ENCODE assay signal across 8 cellular contexts in the genomic region with DNA sequence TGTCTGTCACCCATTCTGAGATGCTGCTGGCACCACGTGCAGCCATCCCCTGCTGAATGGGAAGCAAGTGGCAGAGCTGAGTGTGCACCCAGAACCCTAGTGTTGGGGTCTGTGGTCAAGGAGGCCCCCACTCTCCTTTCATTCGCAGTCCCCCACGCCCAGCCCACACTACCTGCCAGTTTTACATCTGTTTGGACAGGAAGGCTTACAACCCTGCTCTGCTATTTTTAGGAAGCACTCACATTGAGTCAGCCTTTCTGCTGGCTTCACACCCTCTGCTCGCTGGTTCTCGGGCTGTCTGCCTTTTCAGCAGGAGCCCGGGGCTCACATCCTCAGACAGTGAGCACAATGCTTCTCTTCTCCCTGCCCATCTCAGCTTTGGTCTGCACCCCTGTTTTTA. TPM values are rescaled to one million over a fixed set of nuclear protein-coding genes. Genes with fewer than 3 reads are reported as not detected.
DNase-seq lines count a peak whose midpoint lies in the region; ATAC-seq and TF ChIP-seq lines count a peak whose summit lies in the region.

No MANE protein-coding gene starts in this region.

- H3K9me3 ChIP-seq in T-helper 17 cell (ENCODE audit: control insufficient read depth, low read length, poor library complexity, severe bottlenecking) = no peaks in the 10 kb centered on the region

- H3K4me3 ChIP-seq in KMS-11 (IDR thresholded peaks at IDR 0.05; ENCODE audit: insufficient read depth, low read depth, low read length) = peak overlapping the region; percentile 53

- ATAC-seq in GM21381 (IDR thresholded peaks at IDR 0.05; ENCODE audit: unreplicated experiment) (peak; percentile 86), foreskin keratinocyte (peak; percentile 65), T-helper 17 cell (no peak)

- H3K79me2 ChIP-seq in KMS-11 (ENCODE audit: insufficient read depth, low read depth) = no peaks in the 10 kb centered on the region

- H3K4me1 Mint-ChIP-seq in T-helper 17 cell = no peaks in the 10 kb centered on the region

- peak overlapping the region; percentile 35; the same call in 1 of the 2 replicates for H3K9ac ChIP-seq in KMS-11

- no peaks in the 10 kb centered on the region for H3K27me3 Mint-ChIP-seq in T-helper 17 cell

- DNase-seq in GM10266 (ENCODE audit: extremely low spot score) = peak; percentile 77
- DNase-seq in foreskin keratinocyte = peak; percentile 13 to 50
- DNase-seq in NCI-H510A (lab: John Stamatoyannopoulos, UW) = no peak
- DNase-seq in globus pallidus (ENCODE audit: low spot score) = no peak
- no peak for DNase-seq in T-helper 17 cell
- DNase-seq in SW 1271 (lab: John Stamatoyannopoulos, UW) = no peak

- TF ChIP-seq CTCF in GM10266 (IDR thresholded peaks at IDR 0.05; ENCODE audit: control insufficient read depth, insufficient read depth, low read depth, missing control alignments) (no peak), KMS-11 (conservative IDR thresholded peaks at IDR 0.05; ENCODE audit: low read depth, low read length) (no peak), foreskin keratinocyte (conservative IDR thresholded peaks at IDR 0.05) (no peak)

- no peaks in the 10 kb centered on the region for H4K20me1 ChIP-seq in KMS-11 (ENCODE audit: insufficient read depth)

- no peak overlapping the region for H3K27ac Mint-ChIP-seq in T-helper 17 cell

- H3K36me3 ChIP-seq in KMS-11 (ENCODE audit: insufficient read depth) = no peaks in the 10 kb centered on the region

- H3K4me1 ChIP-seq in KMS-11 (ENCODE audit: low read depth, poor library complexity, severe bottlenecking) = peaks cover 23% of the 10 kb centered on the region
- H3K4me1 ChIP-seq in foreskin keratinocyte = peaks cover 19% of the 10 kb centered on the region

- H3K27me3 ChIP-seq in KMS-11 (ENCODE audit: insufficient read depth, low read depth) (no peaks in the 10 kb centered on the region), foreskin keratinocyte (no peaks in the 10 kb centered on the region)

- H3K4me3 Mint-ChIP-seq in T-helper 17 cell = no peak overlapping the region

- H3K4me2 ChIP-seq in KMS-11 = peak overlapping the region; percentile 49

- H2AFZ ChIP-seq in KMS-11 (ENCODE audit: low read depth) = peak overlapping the region; percentile 75

- no peaks in the 10 kb centered on the region for H3K36me3 Mint-ChIP-seq in T-helper 17 cell (ENCODE audit: low read depth)

- H3K27ac ChIP-seq in KMS-11 (peak overlapping the region; percentile 43; the same call in 1 of the 2 replicates), foreskin keratinocyte (no peak overlapping the region)

RNA-seq across cellular contexts. Expression of a gene that starts 10.7 kb away (rescaled TPM):
- total RNA-seq in foreskin keratinocyte (64.9 and 67.0 TPM in 2 replicates), T-helper 17 cell (10 to 100 TPM; 40.7 to 59.3 TPM)
- 51.2 and 55.8 TPM in 2 replicates for polyA plus RNA-seq in foreskin keratinocyte

RNA-seq across cellular contexts. Expression of a gene that starts 41.0 kb away (rescaled TPM):
- total RNA-seq in foreskin keratinocyte = 1.8 and 4.1 TPM in 2 replicates
- polyA plus RNA-seq in foreskin keratinocyte = 0.49 and 0.62 TPM in 2 replicates
- total RNA-seq in T-helper 17 cell = 10 to 100 TPM; 15.7 to 19.2 TPM

Comparison
In these comparisons a context has a peak if more than half of its experiments do, and no peak if none do; other contexts are left out.
1. DNase-seq: peak in GM10266 (single experiment) and foreskin keratinocyte (2 of 2); none in NCI-H510A (single experiment), globus pallidus (single experiment), T-helper 17 cell (0 of 3) and SW 1271 (0 of 2).